12 cellular contexts compared by ENCODE assay signal in the genomic region with DNA sequence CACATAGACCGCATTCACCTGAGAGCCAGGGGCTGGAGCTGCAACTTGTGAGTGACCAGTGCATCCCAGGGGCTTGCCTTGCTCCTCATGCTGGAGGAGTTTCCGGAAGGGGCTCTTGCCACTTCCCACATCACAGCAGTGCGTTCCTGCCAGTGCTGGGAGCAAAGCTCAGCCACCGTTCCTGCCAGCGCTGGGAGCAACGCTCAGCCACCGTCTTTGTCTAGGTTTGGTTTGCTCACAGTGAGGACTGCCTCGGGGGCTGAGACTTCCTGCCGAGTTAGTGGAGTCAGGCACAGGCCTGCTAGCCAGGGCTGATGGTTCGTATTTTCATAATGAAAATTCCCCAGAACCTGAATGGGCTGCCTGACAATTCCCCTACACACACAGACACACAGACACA. TPM values are rescaled to one million over a fixed set of nuclear protein-coding genes. Genes with fewer than 3 reads are reported as not detected.
DNase-seq lines count a peak whose midpoint lies in the region; ATAC-seq, FAIRE-seq and TF ChIP-seq lines count a peak whose summit lies in the region.
"Had no signal": no experiment of that assay in that cellular context is flagged by ENCODE, and none has a peak within 500 bp of the region (broad histone marks: within the 10 kb centered on the region; RNA-seq: fewer than 3 reads in every experiment).

No MANE protein-coding gene starts in this region.

- intact Hi-C loops in K562 (cut with micrococcal nuclease) (loop anchor here (10.0 kb wide), 1 partner anchor 56 kb away; the partner anchor contains the start of gene SPAG7), upper lobe of right lung (cut with DNase I) (loop anchor here (10.0 kb wide), 1 partner anchor 156 kb away; no protein-coding TSS in a partner anchor)

- H2AFZ ChIP-seq in K562 (ENCODE audit: low read depth, low read length) = peak overlapping the region; percentile 95

- peak; percentile 41 for DNase-seq in activated naive CD8-positive, alpha-beta T cell treated with anti-CD3 and anti-CD28 coated beads, Interleukin-2, amount 10 ng/mL, durations not matched to agents 7 days and 5 days
- DNase-seq in activated naive CD8-positive, alpha-beta T cell treated with anti-CD3 and anti-CD28 coated beads, Interleukin-2, amount 50 U/mL, for 24 hours = no peak
- DNase-seq in K562 (ENCODE audit: extremely low read depth in 1 of 4, low spot score in 3 of 4) (no peak), left kidney (ENCODE audit: low read depth, low spot score) (peak; percentile 32), upper lobe of right lung (no peak), NCI-H2171 (lab: John Stamatoyannopoulos, UW) (no peak), HTR-8/SVneo (ENCODE audit: insufficient read length, low spot score) (no peak)

- in situ Hi-C loops in K562 (cut with MboI) = no loop called here

- BruUV-seq in K562 (replicated peaks; lab: Mats Ljungman, UMichigan) = no TSS peak

- H3K27ac ChIP-seq in K562 (ENCODE audit: extremely low read depth, low read depth, low read length) = no peak overlapping the region; the same call in 2 of the 3 replicates
- peak overlapping the region; percentile 55 for H3K27ac ChIP-seq in upper lobe of right lung

- H3K27me3 ChIP-seq in K562 (ENCODE audit: control insufficient read depth in 2 of 2, insufficient read depth in 2 of 2, low read length in 2 of 2) = no peaks in the 10 kb centered on the region; a peak in 1 of 5 replicates
- no peaks in the 10 kb centered on the region for H3K27me3 ChIP-seq in upper lobe of right lung
- H3K27me3 ChIP-seq: dorsolateral prefrontal cortex, left lung had no signal

- H3K9me3 ChIP-seq in K562 (replicated peaks; ENCODE audit: control insufficient read depth, insufficient read depth, low read depth, low read length) (no peaks in the 10 kb centered on the region), upper lobe of right lung (no peaks in the 10 kb centered on the region)
- H3K9me3 ChIP-seq: left lung had no signal

- TF ChIP-seq RAD21 in K562 (CRISPR knock-in tag; conservative IDR thresholded peaks at IDR 0.05 in 1 of 2, IDR thresholded peaks at IDR 0.05 in 1 of 2) = no peak

- no peak overlapping the region for H3K27ac Mint-ChIP-seq in activated naive CD8-positive, alpha-beta T cell treated with anti-CD3 and anti-CD28 coated beads, Interleukin-2, amount 10 ng/mL, durations not matched to agents 7 days and 5 days
- H3K27ac Mint-ChIP-seq in activated naive CD8-positive, alpha-beta T cell treated with anti-CD3 and anti-CD28 coated beads, Interleukin-2, amount 50 U/mL, for 24 hours = no peak overlapping the region
- H3K27ac Mint-ChIP-seq: activated T-helper 17 cell treated with anti-CD3 and anti-CD28 coated beads, Interleukin-2, amount 50 U/mL, for 72 hours; CD4-positive, alpha-beta T cell had no signal

- H4K20me1 ChIP-seq in K562 (replicated peaks; ENCODE audit: control insufficient read depth, insufficient read depth, low read length) = no peaks in the 10 kb centered on the region

- H3K27me3 Mint-ChIP-seq in activated naive CD8-positive, alpha-beta T cell treated with anti-CD3 and anti-CD28 coated beads, Interleukin-2, amount 10 ng/mL, durations not matched to agents 7 days and 5 days = peaks cover 11% of the 10 kb centered on the region
- peaks cover 3% of the 10 kb centered on the region for H3K27me3 Mint-ChIP-seq in activated naive CD8-positive, alpha-beta T cell treated with anti-CD3 and anti-CD28 coated beads, Interleukin-2, amount 50 U/mL, for 24 hours
- H3K27me3 Mint-ChIP-seq: activated T-helper 17 cell treated with anti-CD3 and anti-CD28 coated beads, Interleukin-2, amount 50 U/mL, for 72 hours; CD4-positive, alpha-beta T cell had no signal

- peaks cover 1% of the 10 kb centered on the region for H3K9me1 ChIP-seq in K562 (ENCODE audit: control insufficient read depth, insufficient read depth, low read length)

- 69% methylated on average over 7 of the region's 10 CpGs for WGBS in K562 (ENCODE audit: insufficient coverage, low coverage, missing lambda C conversion rate)

- H3K36me3 Mint-ChIP-seq in activated naive CD8-positive, alpha-beta T cell treated with anti-CD3 and anti-CD28 coated beads, Interleukin-2, amount 10 ng/mL, durations not matched to agents 7 days and 5 days = peaks cover 1% of the 10 kb centered on the region
- no peaks in the 10 kb centered on the region for H3K36me3 Mint-ChIP-seq in activated naive CD8-positive, alpha-beta T cell treated with anti-CD3 and anti-CD28 coated beads, Interleukin-2, amount 50 U/mL, for 24 hours (ENCODE audit: low read depth)

- POLR2A ChIA-PET in activated naive CD8-positive, alpha-beta T cell treated with anti-CD3 and anti-CD28 coated beads, Interleukin-2, amount 10 ng/mL, durations not matched to agents 7 days and 5 days (lab: Charles Lee) = interaction anchor here (0.6 to 2.7 kb wide), 8 partner anchors 28 to 586 kb away, joined by 3 to 19 read pairs (median 6); partner anchors contain the start of genes PFN1, RNF167, SLC25A11 and SPAG7
- POLR2A ChIA-PET in K562 (lab: Yijun Ruan, JAX) = interaction anchor here (1.1 kb wide), 1 partner anchor 9 kb away, joined by 5 read pairs; no protein-coding TSS in a partner anchor

- FAIRE-seq in K562 (lab: Jason Lieb, UNC) = no peak
- FAIRE-seq in HTR-8/SVneo (lab: Jason Lieb, UNC) = no peak

- TF ChIP-seq EP300 in K562 (IDR thresholded peaks at IDR 0.05; ENCODE audit: low read length) = no peak

- no peaks in the 10 kb centered on the region for H3K79me2 ChIP-seq in K562 (ENCODE audit: control insufficient read depth, insufficient read depth, low read length)

- H3K36me3 ChIP-seq in K562 (ENCODE audit: control insufficient read depth, insufficient read depth, low read length) = no peaks in the 10 kb centered on the region
- H3K36me3 ChIP-seq in upper lobe of right lung = no peaks in the 10 kb centered on the region
- H3K36me3 ChIP-seq: left lung had no signal

- H3K4me1 Mint-ChIP-seq in activated naive CD8-positive, alpha-beta T cell treated with anti-CD3 and anti-CD28 coated beads, Interleukin-2, amount 10 ng/mL, durations not matched to agents 7 days and 5 days = peaks cover 4% of the 10 kb centered on the region
- peaks cover 5% of the 10 kb centered on the region for H3K4me1 Mint-ChIP-seq in activated naive CD8-positive, alpha-beta T cell treated with anti-CD3 and anti-CD28 coated beads, Interleukin-2, amount 50 U/mL, for 24 hours

- TF ChIP-seq POLR2A in K562 (conservative IDR thresholded peaks at IDR 0.05) = no peak

- TF ChIP-seq CTCF in K562 (IDR thresholded peaks at IDR 0.05 in 2 of 3, conservative IDR thresholded peaks at IDR 0.05 in 1 of 3; ENCODE audit: insufficient read depth in 2 of 3, low read depth in 1 of 3, low read length in 3 of 3) (no peak), upper lobe of right lung (IDR thresholded peaks at IDR 0.05) (no peak)

- ATAC-seq in activated naive CD8-positive, alpha-beta T cell treated with anti-CD3 and anti-CD28 coated beads, Interleukin-2, amount 10 ng/mL, durations not matched to agents 7 days and 5 days (ENCODE audit: low read depth) = peak; percentile 34
- no peak for ATAC-seq in activated naive CD8-positive, alpha-beta T cell treated with anti-CD3 and anti-CD28 coated beads, Interleukin-2, amount 50 U/mL, for 24 hours
- ATAC-seq in K562 (no peak), upper lobe of right lung (no peak), GM21717 (IDR thresholded peaks at IDR 0.05; ENCODE audit: unreplicated experiment) (no peak)

- no peaks in the 10 kb centered on the region for H3K9me3 Mint-ChIP-seq in activated naive CD8-positive, alpha-beta T cell treated with anti-CD3 and anti-CD28 coated beads, Interleukin-2, amount 10 ng/mL, durations not matched to agents 7 days and 5 days
- no peaks in the 10 kb centered on the region for H3K9me3 Mint-ChIP-seq in activated naive CD8-positive, alpha-beta T cell treated with anti-CD3 and anti-CD28 coated beads, Interleukin-2, amount 50 U/mL, for 24 hours
- H3K9me3 Mint-ChIP-seq: activated T-helper 17 cell treated with anti-CD3 and anti-CD28 coated beads, Interleukin-2, amount 50 U/mL, for 72 hours; CD4-positive, alpha-beta T cell had no signal

- no peak overlapping the region for H3K4me2 ChIP-seq in K562 (ENCODE audit: insufficient read depth, low read length)

- H3K4me3 ChIP-seq in K562 = no peak overlapping the region
- no peak overlapping the region for H3K4me3 ChIP-seq in upper lobe of right lung
- H3K4me3 ChIP-seq: left lung had no signal

- H3K4me1 ChIP-seq in K562 (replicated peaks in 1 of 2; ENCODE audit: control insufficient read depth in 2 of 2, insufficient read depth in 2 of 2, low read length in 2 of 2) = peaks cover 5 to 13% of the 10 kb centered on the region in 2 experiments
- H3K4me1 ChIP-seq in upper lobe of right lung = peaks cover 5% of the 10 kb centered on the region

- CTCF ChIA-PET in K562 (lab: Yijun Ruan, JAX; ENCODE audit: low intra/inter-chr PET ratio) = no interaction called here

- H3K4me3 Mint-ChIP-seq in activated naive CD8-positive, alpha-beta T cell treated with anti-CD3 and anti-CD28 coated beads, Interleukin-2, amount 10 ng/mL, durations not matched to agents 7 days and 5 days = no peak overlapping the region
- no peak overlapping the region for H3K4me3 Mint-ChIP-seq in activated naive CD8-positive, alpha-beta T cell treated with anti-CD3 and anti-CD28 coated beads, Interleukin-2, amount 50 U/mL, for 24 hours
- H3K4me3 Mint-ChIP-seq: activated T-helper 17 cell treated with anti-CD3 and anti-CD28 coated beads, Interleukin-2, amount 50 U/mL, for 72 hours; CD4-positive, alpha-beta T cell had no signal

- 0 out of 4 replicates have a peak overlapping the region, but pooled peaks of 1 of the 2 experiments have one; percentile 28 for H3K9ac ChIP-seq in K562 (ENCODE audit: insufficient read depth in 1 of 2, low read depth in 2 of 2, low read length in 2 of 2)

RNA-seq across cellular contexts. Expression of gene CHRNE, which starts 5.4 kb away (rescaled TPM):
- total RNA-seq in activated naive CD8-positive, alpha-beta T cell treated with anti-CD3 and anti-CD28 coated beads, Interleukin-2, amount 10 ng/mL, durations not matched to agents 7 days and 5 days = 1 to 10 TPM in 1 of 2 experiments, under 1 TPM in 1; 0.65 to 1.1 TPM
- total RNA-seq in K562 (2011; cell fraction: chromatin; rRNA removed; ENCODE audit: low replicate concordance) = 0.21 TPM in 1 of 2 replicates, not detected in the other
- not detected in 2 replicates for total RNA-seq in K562 (2011; cell fraction: nucleolus; rRNA removed)
- 0.37 TPM in 1 of 2 replicates, not detected in the other for total RNA-seq in K562 (2011; cell fraction: nucleoplasm; rRNA removed)
- total RNA-seq in K562 (2014; rRNA removed) (not detected in 2 replicates), K562 (2014; rRNA removed; fragmentation: Illumina TruSeq; extraction: Trizol) (not detected in 2 replicates), K562 (2015; rRNA removed; fragmentation: Illumina TruSeq; extraction: Trizol) (not detected in 2 replicates), K562 (2021) (0.25 TPM in 1 of 2 replicates, not detected in the other), upper lobe of right lung (0.98 TPM)
- polyA plus RNA-seq in K562 (2011; rRNA removed) (not detected in 2 replicates), K562 (2014; fragmentation: Illumina TruSeq; extraction: Trizol) (not detected in 2 replicates), K562 (2014; fragmentation: Nextera tagmentation; extraction: Ambion mirVana) (not detected), K562 (2014; rRNA removed) (not detected in 2 replicates)
- not detected in 2 replicates for polyA plus RNA-seq in K562 (2011; cell fraction: cytosol; rRNA removed)
- polyA plus RNA-seq in K562 (2011; cell fraction: nucleus; rRNA removed) = 0.24 and 0.33 TPM in 2 replicates
- 0.06 and 0.08 TPM in 2 replicates for polyA plus RNA-seq in K562 (2012)
- not detected in 2 replicates for polyA minus RNA-seq in K562 (2011; rRNA and poly(A)+ RNA removed)
- polyA minus RNA-seq in K562 (2011; cell fraction: cytosol; rRNA and poly(A)+ RNA removed) = not detected in 2 replicates
- not detected in 2 replicates for polyA minus RNA-seq in K562 (2011; cell fraction: nucleus; rRNA and poly(A)+ RNA removed)

RNA-seq across cellular contexts. Expression of gene C17orf107, which starts 9.0 kb away (rescaled TPM):
- total RNA-seq in activated naive CD8-positive, alpha-beta T cell treated with anti-CD3 and anti-CD28 coated beads, Interleukin-2, amount 10 ng/mL, durations not matched to agents 7 days and 5 days = 1 to 10 TPM; 1.9 to 3.0 TPM
- total RNA-seq in K562 (2011; cell fraction: chromatin; rRNA removed; ENCODE audit: low replicate concordance) = 2.2 and 6.6 TPM in 2 replicates
- total RNA-seq in K562 (2011; cell fraction: nucleolus; rRNA removed) = 3.2 and 3.7 TPM in 2 replicates
- 1.4 and 2.5 TPM in 2 replicates for total RNA-seq in K562 (2011; cell fraction: nucleoplasm; rRNA removed)
- total RNA-seq in K562 (2014; rRNA removed) (0.05 and 0.16 TPM in 2 replicates), K562 (2014; rRNA removed; fragmentation: Illumina TruSeq; extraction: Trizol) (not detected in 2 replicates), K562 (2015; rRNA removed; fragmentation: Illumina TruSeq; extraction: Trizol) (0.07 and 0.08 TPM in 2 replicates), K562 (2021) (0.29 and 0.42 TPM in 2 replicates), upper lobe of right lung (2.7 TPM)
- polyA plus RNA-seq in K562 (2011; rRNA removed) (0.03 and 0.07 TPM in 2 replicates), K562 (2014; fragmentation: Illumina TruSeq; extraction: Trizol) (not detected in 2 replicates), K562 (2014; fragmentation: Nextera tagmentation; extraction: Ambion mirVana) (not detected), K562 (2014; rRNA removed) (0.09 and 0.13 TPM in 2 replicates)
- polyA plus RNA-seq in K562 (2011; cell fraction: cytosol; rRNA removed) = 0.03 and 0.12 TPM in 2 replicates
- 0.34 and 1.00 TPM in 2 replicates for polyA plus RNA-seq in K562 (2011; cell fraction: nucleus; rRNA removed)
- polyA plus RNA-seq in K562 (2012) = 0.09 and 0.24 TPM in 2 replicates
- polyA minus RNA-seq in K562 (2011; rRNA and poly(A)+ RNA removed) = 0.06 TPM in 1 of 2 replicates, not detected in the other
- polyA minus RNA-seq in K562 (2011; cell fraction: cytosol; rRNA and poly(A)+ RNA removed) = not detected in 2 replicates
- polyA minus RNA-seq in K562 (2011; cell fraction: nucleus; rRNA and poly(A)+ RNA removed) = 1.4 and 1.5 TPM in 2 replicates

RNA-seq across cellular contexts. Expression of gene GP1BA, which starts 23.8 kb away (rescaled TPM):
- total RNA-seq in activated naive CD8-positive, alpha-beta T cell treated with anti-CD3 and anti-CD28 coated beads, Interleukin-2, amount 10 ng/mL, durations not matched to agents 7 days and 5 days = not detected
- total RNA-seq in K562 (2011; cell fraction: chromatin; rRNA removed; ENCODE audit: low replicate concordance) = not detected in 2 replicates
- total RNA-seq in K562 (2011; cell fraction: nucleolus; rRNA removed) = not detected in 2 replicates
- total RNA-seq in K562 (2011; cell fraction: nucleoplasm; rRNA removed) = not detected in 2 replicates
- total RNA-seq in K562 (2014; rRNA removed) (not detected in 2 replicates), K562 (2014; rRNA removed; fragmentation: Illumina TruSeq; extraction: Trizol) (not detected in 2 replicates), K562 (2015; rRNA removed; fragmentation: Illumina TruSeq; extraction: Trizol) (not detected in 2 replicates), K562 (2021) (not detected in 2 replicates), upper lobe of right lung (0.55 TPM)
- polyA plus RNA-seq in K562 (2011; rRNA removed) (not detected in 2 replicates), K562 (2014; fragmentation: Illumina TruSeq; extraction: Trizol) (not detected in 2 replicates), K562 (2014; fragmentation: Nextera tagmentation; extraction: Ambion mirVana) (under 1 TPM in 1 of 2 experiments, not detected in 1; 0.01 TPM), K562 (2014; rRNA removed) (not detected in 2 replicates)
- not detected in 2 replicates for polyA plus RNA-seq in K562 (2011; cell fraction: cytosol; rRNA removed)
- polyA plus RNA-seq in K562 (2011; cell fraction: nucleus; rRNA removed) = not detected in 2 replicates
- polyA plus RNA-seq in K562 (2012) = 0.44 and 0.94 TPM in 2 replicates
- polyA minus RNA-seq in K562 (2011; rRNA and poly(A)+ RNA removed) = not detected in 2 replicates
- polyA minus RNA-seq in K562 (2011; cell fraction: cytosol; rRNA and poly(A)+ RNA removed) = not detected in 2 replicates
- not detected in 2 replicates for polyA minus RNA-seq in K562 (2011; cell fraction: nucleus; rRNA and poly(A)+ RNA removed)
- total RNA-seq: CD4-positive, alpha-beta T cell had no signal

RNA-seq across cellular contexts. Expression of gene SLC25A11, which starts 31.5 kb away (rescaled TPM):
- total RNA-seq in activated naive CD8-positive, alpha-beta T cell treated with anti-CD3 and anti-CD28 coated beads, Interleukin-2, amount 10 ng/mL, durations not matched to agents 7 days and 5 days = 10 to 100 TPM; 67.6 to 78.1 TPM
- 15.6 and 45.9 TPM in 2 replicates for total RNA-seq in K562 (2011; cell fraction: chromatin; rRNA removed; ENCODE audit: low replicate concordance)
- 50.2 and 54.3 TPM in 2 replicates for total RNA-seq in K562 (2011; cell fraction: nucleolus; rRNA removed)
- total RNA-seq in K562 (2011; cell fraction: nucleoplasm; rRNA removed) = 25.9 and 26.0 TPM in 2 replicates
- total RNA-seq in K562 (2014; rRNA removed) (35.4 and 55.1 TPM in 2 replicates), K562 (2014; rRNA removed; fragmentation: Illumina TruSeq; extraction: Trizol) (10.8 and 15.8 TPM in 2 replicates), K562 (2015; rRNA removed; fragmentation: Illumina TruSeq; extraction: Trizol) (31.0 and 32.9 TPM in 2 replicates), K562 (2021) (56.7 and 58.5 TPM in 2 replicates), upper lobe of right lung (55.0 TPM)
- polyA plus RNA-seq in K562 (2011; rRNA removed) (22.8 and 36.0 TPM in 2 replicates), K562 (2014; fragmentation: Illumina TruSeq; extraction: Trizol) (56.3 and 57.2 TPM in 2 replicates), K562 (2014; fragmentation: Nextera tagmentation; extraction: Ambion mirVana) (10 to 100 TPM in 1 of 2 experiments, 1 to 10 TPM in 1; 3.1 to 11.0 TPM), K562 (2014; rRNA removed) (38.5 and 49.8 TPM in 2 replicates)
- 42.8 and 67.8 TPM in 2 replicates for polyA plus RNA-seq in K562 (2011; cell fraction: cytosol; rRNA removed)
- polyA plus RNA-seq in K562 (2011; cell fraction: nucleus; rRNA removed) = 44.1 and 62.7 TPM in 2 replicates
- polyA plus RNA-seq in K562 (2012) = 50.7 and 62.8 TPM in 2 replicates
- polyA minus RNA-seq in K562 (2011; rRNA and poly(A)+ RNA removed) = 11.8 and 16.7 TPM in 2 replicates
- 15.2 and 16.9 TPM in 2 replicates for polyA minus RNA-seq in K562 (2011; cell fraction: cytosol; rRNA and poly(A)+ RNA removed)
- 31.1 and 38.8 TPM in 2 replicates for polyA minus RNA-seq in K562 (2011; cell fraction: nucleus; rRNA and poly(A)+ RNA removed)

RNA-seq across cellular contexts. Expression of gene RNF167, which starts 31.8 kb away (rescaled TPM):
- 100 to 1,000 TPM; 202 TPM for total RNA-seq in activated naive CD8-positive, alpha-beta T cell treated with anti-CD3 and anti-CD28 coated beads, Interleukin-2, amount 10 ng/mL, durations not matched to agents 7 days and 5 days
- 76.6 and 157 TPM in 2 replicates for total RNA-seq in K562 (2011; cell fraction: chromatin; rRNA removed; ENCODE audit: low replicate concordance)
- total RNA-seq in K562 (2011; cell fraction: nucleolus; rRNA removed) = 107 and 116 TPM in 2 replicates
- total RNA-seq in K562 (2011; cell fraction: nucleoplasm; rRNA removed) = 95.0 and 98.1 TPM in 2 replicates
- total RNA-seq in K562 (2014; rRNA removed) (27.0 and 41.6 TPM in 2 replicates), K562 (2014; rRNA removed; fragmentation: Illumina TruSeq; extraction: Trizol) (41.0 and 50.0 TPM in 2 replicates), K562 (2015; rRNA removed; fragmentation: Illumina TruSeq; extraction: Trizol) (42.6 and 43.0 TPM in 2 replicates), K562 (2021) (60.5 and 61.6 TPM in 2 replicates), upper lobe of right lung (92.9 TPM)
- polyA plus RNA-seq in K562 (2011; rRNA removed) (45.5 and 52.4 TPM in 2 replicates), K562 (2014; fragmentation: Illumina TruSeq; extraction: Trizol) (120 and 143 TPM in 2 replicates), K562 (2014; fragmentation: Nextera tagmentation; extraction: Ambion mirVana) (10 to 100 TPM; 16.5 to 21.9 TPM), K562 (2014; rRNA removed) (47.3 and 53.3 TPM in 2 replicates)
- polyA plus RNA-seq in K562 (2011; cell fraction: cytosol; rRNA removed) = 102 and 127 TPM in 2 replicates
- polyA plus RNA-seq in K562 (2011; cell fraction: nucleus; rRNA removed) = 141 and 155 TPM in 2 replicates
- polyA plus RNA-seq in K562 (2012) = 66.0 and 75.9 TPM in 2 replicates
- polyA minus RNA-seq in K562 (2011; rRNA and poly(A)+ RNA removed) = 42.0 and 44.8 TPM in 2 replicates
- 37.9 and 38.2 TPM in 2 replicates for polyA minus RNA-seq in K562 (2011; cell fraction: cytosol; rRNA and poly(A)+ RNA removed)
- 25.8 and 33.4 TPM in 2 replicates for polyA minus RNA-seq in K562 (2011; cell fraction: nucleus; rRNA and poly(A)+ RNA removed)

Comparison
In these comparisons a context has a peak if more than half of its experiments do, and no peak if none do; other contexts are left out.
1. DNase-seq: peak in activated naive CD8-positive, alpha-beta T cell treated with anti-CD3 and anti-CD28 coated beads, Interleukin-2, amount 10 ng/mL, durations not matched to agents 7 days and 5 days (single experiment) and left kidney (single experiment); none in activated naive CD8-positive, alpha-beta T cell treated with anti-CD3 and anti-CD28 coated beads, Interleukin-2, amount 50 U/mL, for 24 hours (single experiment), K562 (0 of 4), upper lobe of right lung (single experiment), NCI-H2171 (single experiment) and HTR-8/SVneo (single experiment).